1 cellular context compared by ENCODE assay signal in the genomic region with DNA sequence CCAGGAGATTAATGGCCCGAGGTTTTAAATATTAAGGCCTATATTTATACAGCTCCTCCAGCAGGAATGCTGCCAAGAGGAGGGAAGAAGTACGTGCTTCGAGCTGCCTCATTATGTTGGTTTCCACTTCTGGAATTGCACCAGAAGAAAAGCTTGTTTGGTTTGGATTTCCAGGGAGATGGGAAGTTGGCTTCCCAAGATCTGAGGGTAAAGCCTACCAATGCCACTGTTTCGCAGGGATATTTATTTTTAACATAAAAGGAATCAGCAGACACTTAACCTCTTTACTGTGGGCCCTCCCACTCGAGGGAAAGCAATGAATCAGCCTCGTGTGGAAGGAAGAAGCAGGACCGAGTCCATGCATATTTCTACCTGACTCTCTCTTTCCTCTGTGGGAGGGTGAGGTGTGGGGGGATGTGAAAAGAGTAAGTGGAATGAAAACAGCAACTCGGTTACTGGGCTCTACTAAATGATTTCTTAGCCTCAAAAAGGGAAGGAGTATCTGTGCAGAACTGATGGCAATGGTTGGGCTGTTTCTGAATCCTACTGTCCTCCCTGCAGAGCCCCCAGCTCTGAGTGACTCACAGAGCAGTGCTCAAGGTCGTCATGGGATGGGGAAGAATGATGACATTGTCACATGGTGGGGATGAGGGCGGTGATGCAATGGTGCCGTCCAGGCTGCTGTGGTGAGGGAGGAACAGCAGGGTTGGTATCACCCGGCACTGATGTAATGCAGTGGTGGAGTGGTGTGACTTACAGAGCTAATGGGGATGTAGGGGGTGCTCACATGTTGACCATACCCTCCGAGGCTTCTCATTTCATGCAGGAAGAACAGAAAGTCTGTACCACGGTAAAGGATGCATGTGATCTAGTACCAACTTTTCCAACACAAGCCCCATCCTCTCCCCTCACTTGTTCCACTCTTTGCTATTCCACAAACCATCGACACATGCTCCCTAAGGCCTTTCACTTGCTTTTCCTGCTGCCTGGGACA.
TF ChIP-seq lines count a peak whose summit lies in the region.

No MANE protein-coding gene starts in this region.

TF ChIP-seq in HEK293, 187 proteins besides CTCF, POLR2A, EP300 and RAD21 (continued from another document):
- TF ChIP-seq SCRT2 (tag by site-specific recombination; IDR thresholded peaks at IDR 0.05) (peak; percentile 86), ZBTB21 (tag by site-specific recombination; IDR thresholded peaks at IDR 0.05) (peak; percentile 95), PRDM1 (tag by site-specific recombination; IDR thresholded peaks at IDR 0.05) (peak; percentile 75), ZNF623 (tag by site-specific recombination; IDR thresholded peaks at IDR 0.05) (no peak), ZNF776 (tag by site-specific recombination; IDR thresholded peaks at IDR 0.05; ENCODE audit: borderline replicate concordance) (no peak), ZNF24 (tag by site-specific recombination; IDR thresholded peaks at IDR 0.05) (peak; percentile 97), ZNF571 (tag by site-specific recombination; IDR thresholded peaks at IDR 0.05) (no peak), ZBTB48 (tag by site-specific recombination; IDR thresholded peaks at IDR 0.05) (peak; percentile 43), KLF16 (tag by site-specific recombination; IDR thresholded peaks at IDR 0.05) (no peak), ZIC2 (tag by site-specific recombination; IDR thresholded peaks at IDR 0.05) (peak; percentile 79), ZNF23 (tag by site-specific recombination; IDR thresholded peaks at IDR 0.05; ENCODE audit: borderline replicate concordance) (0 out of 2 replicates have a peak, but pooled peaks have one; percentile 32), ZNF175 (tag by site-specific recombination; IDR thresholded peaks at IDR 0.05) (no peak), SP3 (tag by site-specific recombination; IDR thresholded peaks at IDR 0.05) (peak; percentile 47), ZNF19 (tag by site-specific recombination; IDR thresholded peaks at IDR 0.05; ENCODE audit: low read depth) (no peak), ZNF394 (tag by site-specific recombination; IDR thresholded peaks at IDR 0.05; ENCODE audit: borderline replicate concordance) (peak; percentile 97), TCF7L2 (IDR thresholded peaks at IDR 0.05; ENCODE audit: borderline replicate concordance, low read depth, low read length) (no peak), ZNF660 (tag by site-specific recombination; IDR thresholded peaks at IDR 0.05) (peak; percentile 95), ZNF548 (tag by site-specific recombination; IDR thresholded peaks at IDR 0.05) (0 out of 2 replicates have a peak, but pooled peaks have one; percentile 10), SP7 (tag by site-specific recombination; IDR thresholded peaks at IDR 0.05) (peak; percentile 96), ZNF221 (tag by site-specific recombination; IDR thresholded peaks at IDR 0.05; ENCODE audit: borderline replicate concordance) (no peak), ZNF600 (tag by site-specific recombination; IDR thresholded peaks at IDR 0.05) (peak; percentile 92), ZNF530 (tag by site-specific recombination; IDR thresholded peaks at IDR 0.05; ENCODE audit: low read depth) (no peak), ZNF324 (tag by site-specific recombination; IDR thresholded peaks at IDR 0.05) (peak; percentile 89; the same call in 1 of the 2 replicates), ZSCAN23 (tag by site-specific recombination; IDR thresholded peaks at IDR 0.05) (peak; percentile 83; the same call in 1 of the 2 replicates), EGR2 (tag by site-specific recombination; IDR thresholded peaks at IDR 0.05; ENCODE audit: low read depth) (peak; percentile 56), ZBTB20 (tag by site-specific recombination; IDR thresholded peaks at IDR 0.05) (peak; percentile 17; the same call in 1 of the 2 replicates), ZNF184 (tag by site-specific recombination; IDR thresholded peaks at IDR 0.05) (peak; percentile 68), ZNF202 (tag by site-specific recombination; IDR thresholded peaks at IDR 0.05; ENCODE audit: borderline replicate concordance) (no peak), ZNF211 (tag by site-specific recombination; IDR thresholded peaks at IDR 0.05; ENCODE audit: low read depth) (no peak), OSR2 (tag by site-specific recombination; IDR thresholded peaks at IDR 0.05) (peak; percentile 21; the same call in 1 of the 2 replicates), SP2 (tag by site-specific recombination; IDR thresholded peaks at IDR 0.05) (peak; percentile 26; the same call in 1 of the 2 replicates), ZNF311 (tag by site-specific recombination; IDR thresholded peaks at IDR 0.05; ENCODE audit: borderline replicate concordance) (no peak), ZNF777 (tag by site-specific recombination; IDR thresholded peaks at IDR 0.05; ENCODE audit: borderline replicate concordance) (0 out of 2 replicates have a peak, but pooled peaks have one; percentile 32), ZNF747 (tag by site-specific recombination; IDR thresholded peaks at IDR 0.05) (no peak), ZNF48 (tag by site-specific recombination; IDR thresholded peaks at IDR 0.05) (no peak), ZBTB1 (tag by site-specific recombination; IDR thresholded peaks at IDR 0.05) (no peak), SALL2 (tag by site-specific recombination; IDR thresholded peaks at IDR 0.05; ENCODE audit: borderline replicate concordance) (no peak), ZFP69B (tag by site-specific recombination; IDR thresholded peaks at IDR 0.05) (peak; percentile 82)
- TF ChIP-seq, protein P1, sequence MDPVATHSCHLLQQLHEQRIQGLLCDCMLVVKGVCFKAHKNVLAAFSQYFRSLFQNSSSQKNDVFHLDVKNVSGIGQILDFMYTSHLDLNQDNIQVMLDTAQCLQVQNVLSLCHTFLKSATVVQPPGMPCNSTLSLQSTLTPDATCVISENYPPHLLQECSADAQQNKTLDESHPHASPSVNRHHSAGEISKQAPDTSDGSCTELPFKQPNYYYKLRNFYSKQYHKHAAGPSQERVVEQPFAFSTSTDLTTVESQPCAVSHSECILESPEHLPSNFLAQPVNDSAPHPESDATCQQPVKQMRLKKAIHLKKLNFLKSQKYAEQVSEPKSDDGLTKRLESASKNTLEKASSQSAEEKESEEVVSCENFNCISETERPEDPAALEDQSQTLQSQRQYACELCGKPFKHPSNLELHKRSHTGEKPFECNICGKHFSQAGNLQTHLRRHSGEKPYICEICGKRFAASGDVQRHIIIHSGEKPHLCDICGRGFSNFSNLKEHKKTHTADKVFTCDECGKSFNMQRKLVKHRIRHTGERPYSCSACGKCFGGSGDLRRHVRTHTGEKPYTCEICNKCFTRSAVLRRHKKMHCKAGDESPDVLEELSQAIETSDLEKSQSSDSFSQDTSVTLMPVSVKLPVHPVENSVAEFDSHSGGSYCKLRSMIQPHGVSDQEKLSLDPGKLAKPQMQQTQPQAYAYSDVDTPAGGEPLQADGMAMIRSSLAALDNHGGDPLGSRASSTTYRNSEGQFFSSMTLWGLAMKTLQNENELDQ (tag by site-specific recombination; IDR thresholded peaks at IDR 0.05; ENCODE audit: low read depth), result no peak
- TF ChIP-seq, protein P2, sequence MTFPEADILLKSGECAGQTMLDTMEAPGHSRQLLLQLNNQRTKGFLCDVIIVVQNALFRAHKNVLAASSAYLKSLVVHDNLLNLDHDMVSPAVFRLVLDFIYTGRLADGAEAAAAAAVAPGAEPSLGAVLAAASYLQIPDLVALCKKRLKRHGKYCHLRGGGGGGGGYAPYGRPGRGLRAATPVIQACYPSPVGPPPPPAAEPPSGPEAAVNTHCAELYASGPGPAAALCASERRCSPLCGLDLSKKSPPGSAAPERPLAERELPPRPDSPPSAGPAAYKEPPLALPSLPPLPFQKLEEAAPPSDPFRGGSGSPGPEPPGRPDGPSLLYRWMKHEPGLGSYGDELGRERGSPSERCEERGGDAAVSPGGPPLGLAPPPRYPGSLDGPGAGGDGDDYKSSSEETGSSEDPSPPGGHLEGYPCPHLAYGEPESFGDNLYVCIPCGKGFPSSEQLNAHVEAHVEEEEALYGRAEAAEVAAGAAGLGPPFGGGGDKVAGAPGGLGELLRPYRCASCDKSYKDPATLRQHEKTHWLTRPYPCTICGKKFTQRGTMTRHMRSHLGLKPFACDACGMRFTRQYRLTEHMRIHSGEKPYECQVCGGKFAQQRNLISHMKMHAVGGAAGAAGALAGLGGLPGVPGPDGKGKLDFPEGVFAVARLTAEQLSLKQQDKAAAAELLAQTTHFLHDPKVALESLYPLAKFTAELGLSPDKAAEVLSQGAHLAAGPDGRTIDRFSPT (tag by site-specific recombination; IDR thresholded peaks at IDR 0.05), result peak; percentile 95
- TF ChIP-seq, protein P3, sequence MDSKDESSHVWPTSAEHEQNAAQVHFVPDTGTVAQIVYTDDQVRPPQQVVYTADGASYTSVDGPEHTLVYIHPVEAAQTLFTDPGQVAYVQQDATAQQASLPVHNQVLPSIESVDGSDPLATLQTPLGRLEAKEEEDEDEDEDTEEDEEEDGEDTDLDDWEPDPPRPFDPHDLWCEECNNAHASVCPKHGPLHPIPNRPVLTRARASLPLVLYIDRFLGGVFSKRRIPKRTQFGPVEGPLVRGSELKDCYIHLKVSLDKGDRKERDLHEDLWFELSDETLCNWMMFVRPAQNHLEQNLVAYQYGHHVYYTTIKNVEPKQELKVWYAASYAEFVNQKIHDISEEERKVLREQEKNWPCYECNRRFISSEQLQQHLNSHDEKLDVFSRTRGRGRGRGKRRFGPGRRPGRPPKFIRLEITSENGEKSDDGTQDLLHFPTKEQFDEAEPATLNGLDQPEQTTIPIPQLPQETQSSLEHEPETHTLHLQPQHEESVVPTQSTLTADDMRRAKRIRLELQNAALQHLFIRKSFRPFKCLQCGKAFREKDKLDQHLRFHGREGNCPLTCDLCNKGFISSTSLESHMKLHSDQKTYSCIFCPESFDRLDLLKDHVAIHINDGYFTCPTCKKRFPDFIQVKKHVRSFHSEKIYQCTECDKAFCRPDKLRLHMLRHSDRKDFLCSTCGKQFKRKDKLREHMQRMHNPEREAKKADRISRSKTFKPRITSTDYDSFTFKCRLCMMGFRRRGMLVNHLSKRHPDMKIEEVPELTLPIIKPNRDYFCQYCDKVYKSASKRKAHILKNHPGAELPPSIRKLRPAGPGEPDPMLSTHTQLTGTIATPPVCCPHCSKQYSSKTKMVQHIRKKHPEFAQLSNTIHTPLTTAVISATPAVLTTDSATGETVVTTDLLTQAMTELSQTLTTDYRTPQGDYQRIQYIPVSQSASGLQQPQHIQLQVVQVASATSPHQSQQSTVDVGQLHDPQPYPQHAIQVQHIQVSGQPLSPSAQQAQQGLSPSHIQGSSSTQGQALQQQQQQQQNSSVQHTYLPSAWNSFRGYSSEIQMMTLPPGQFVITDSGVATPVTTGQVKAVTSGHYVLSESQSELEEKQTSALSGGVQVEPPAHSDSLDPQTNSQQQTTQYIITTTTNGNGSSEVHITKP (tag by site-specific recombination; IDR thresholded peaks at IDR 0.05), result peak; percentile 99
- TF ChIP-seq, protein P4, sequence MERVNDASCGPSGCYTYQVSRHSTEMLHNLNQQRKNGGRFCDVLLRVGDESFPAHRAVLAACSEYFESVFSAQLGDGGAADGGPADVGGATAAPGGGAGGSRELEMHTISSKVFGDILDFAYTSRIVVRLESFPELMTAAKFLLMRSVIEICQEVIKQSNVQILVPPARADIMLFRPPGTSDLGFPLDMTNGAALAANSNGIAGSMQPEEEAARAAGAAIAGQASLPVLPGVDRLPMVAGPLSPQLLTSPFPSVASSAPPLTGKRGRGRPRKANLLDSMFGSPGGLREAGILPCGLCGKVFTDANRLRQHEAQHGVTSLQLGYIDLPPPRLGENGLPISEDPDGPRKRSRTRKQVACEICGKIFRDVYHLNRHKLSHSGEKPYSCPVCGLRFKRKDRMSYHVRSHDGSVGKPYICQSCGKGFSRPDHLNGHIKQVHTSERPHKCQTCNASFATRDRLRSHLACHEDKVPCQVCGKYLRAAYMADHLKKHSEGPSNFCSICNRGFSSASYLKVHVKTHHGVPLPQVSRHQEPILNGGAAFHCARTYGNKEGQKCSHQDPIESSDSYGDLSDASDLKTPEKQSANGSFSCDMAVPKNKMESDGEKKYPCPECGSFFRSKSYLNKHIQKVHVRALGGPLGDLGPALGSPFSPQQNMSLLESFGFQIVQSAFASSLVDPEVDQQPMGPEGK (tag by site-specific recombination; IDR thresholded peaks at IDR 0.05), result peak; percentile 97
- TF ChIP-seq, protein P5, sequence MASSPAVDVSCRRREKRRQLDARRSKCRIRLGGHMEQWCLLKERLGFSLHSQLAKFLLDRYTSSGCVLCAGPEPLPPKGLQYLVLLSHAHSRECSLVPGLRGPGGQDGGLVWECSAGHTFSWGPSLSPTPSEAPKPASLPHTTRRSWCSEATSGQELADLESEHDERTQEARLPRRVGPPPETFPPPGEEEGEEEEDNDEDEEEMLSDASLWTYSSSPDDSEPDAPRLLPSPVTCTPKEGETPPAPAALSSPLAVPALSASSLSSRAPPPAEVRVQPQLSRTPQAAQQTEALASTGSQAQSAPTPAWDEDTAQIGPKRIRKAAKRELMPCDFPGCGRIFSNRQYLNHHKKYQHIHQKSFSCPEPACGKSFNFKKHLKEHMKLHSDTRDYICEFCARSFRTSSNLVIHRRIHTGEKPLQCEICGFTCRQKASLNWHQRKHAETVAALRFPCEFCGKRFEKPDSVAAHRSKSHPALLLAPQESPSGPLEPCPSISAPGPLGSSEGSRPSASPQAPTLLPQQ (tag by site-specific recombination; IDR thresholded peaks at IDR 0.05), result peak; percentile 83
- TF ChIP-seq, protein P6, sequence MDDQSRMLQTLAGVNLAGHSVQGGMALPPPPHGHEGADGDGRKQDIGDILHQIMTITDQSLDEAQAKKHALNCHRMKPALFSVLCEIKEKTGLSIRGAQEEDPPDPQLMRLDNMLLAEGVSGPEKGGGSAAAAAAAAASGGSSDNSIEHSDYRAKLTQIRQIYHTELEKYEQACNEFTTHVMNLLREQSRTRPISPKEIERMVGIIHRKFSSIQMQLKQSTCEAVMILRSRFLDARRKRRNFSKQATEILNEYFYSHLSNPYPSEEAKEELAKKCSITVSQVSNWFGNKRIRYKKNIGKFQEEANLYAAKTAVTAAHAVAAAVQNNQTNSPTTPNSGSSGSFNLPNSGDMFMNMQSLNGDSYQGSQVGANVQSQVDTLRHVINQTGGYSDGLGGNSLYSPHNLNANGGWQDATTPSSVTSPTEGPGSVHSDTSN (CRISPR knock-in tag; IDR thresholded peaks at IDR 0.05), result no peak
- TF ChIP-seq, protein P7, sequence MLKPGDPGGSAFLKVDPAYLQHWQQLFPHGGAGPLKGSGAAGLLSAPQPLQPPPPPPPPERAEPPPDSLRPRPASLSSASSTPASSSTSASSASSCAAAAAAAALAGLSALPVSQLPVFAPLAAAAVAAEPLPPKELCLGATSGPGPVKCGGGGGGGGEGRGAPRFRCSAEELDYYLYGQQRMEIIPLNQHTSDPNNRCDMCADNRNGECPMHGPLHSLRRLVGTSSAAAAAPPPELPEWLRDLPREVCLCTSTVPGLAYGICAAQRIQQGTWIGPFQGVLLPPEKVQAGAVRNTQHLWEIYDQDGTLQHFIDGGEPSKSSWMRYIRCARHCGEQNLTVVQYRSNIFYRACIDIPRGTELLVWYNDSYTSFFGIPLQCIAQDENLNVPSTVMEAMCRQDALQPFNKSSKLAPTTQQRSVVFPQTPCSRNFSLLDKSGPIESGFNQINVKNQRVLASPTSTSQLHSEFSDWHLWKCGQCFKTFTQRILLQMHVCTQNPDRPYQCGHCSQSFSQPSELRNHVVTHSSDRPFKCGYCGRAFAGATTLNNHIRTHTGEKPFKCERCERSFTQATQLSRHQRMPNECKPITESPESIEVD (tag by site-specific recombination; IDR thresholded peaks at IDR 0.05), result no peak
